In the genomic region with DNA sequence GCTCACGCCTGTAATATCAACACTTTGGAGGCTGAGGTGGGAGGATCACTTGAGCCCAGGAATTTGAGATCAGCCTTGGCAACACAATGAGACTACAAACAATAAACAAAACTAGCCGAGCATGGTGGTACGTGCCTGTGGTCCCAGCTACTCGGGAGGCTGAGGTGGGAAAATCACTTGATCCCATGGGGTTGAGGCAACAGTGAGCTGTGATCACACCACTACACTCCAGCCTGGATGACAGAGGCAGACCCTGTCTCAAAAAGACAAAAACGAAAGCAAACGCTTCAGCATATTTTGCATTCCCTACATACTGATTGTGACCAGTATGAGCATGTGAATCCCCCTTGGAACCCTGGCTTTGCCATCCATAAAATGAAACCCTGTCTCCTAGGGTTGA, we compare ENCODE assay signal across 20 cellular contexts. TPM values are rescaled to one million over a fixed set of nuclear protein-coding genes. Genes with fewer than 3 reads are reported as not detected.
A peak's percentile ranks its signal among the peaks of the same experiment; 100 is the strongest.
DNase-seq lines count a peak whose midpoint lies in the region; TF ChIP-seq lines count a peak whose summit lies in the region.
"Had no signal": no experiment of that assay in that cellular context is flagged by ENCODE, and none has a peak within 500 bp of the region (broad histone marks: within the 10 kb centered on the region; RNA-seq: fewer than 3 reads in every experiment).

No MANE protein-coding gene starts in this region.

- 0 out of 2 replicates have a peak, but pooled peaks cover 5% of the 10 kb centered on the region for H3K9me3 ChIP-seq in SJSA1 (replicated peaks)
- H3K9me3 ChIP-seq in endodermal cell (ENCODE audit: control insufficient read depth, low read length), result peaks cover 10% of the 10 kb centered on the region
- H3K9me3 ChIP-seq: body of pancreas, thyroid gland had no signal

- 87 to 100% methylated on average over 1 to 6 of the region's 6 CpGs for WGBS in endodermal cell (ENCODE audit: insufficient coverage in 1 of 2, insufficient read length in 1 of 2), 2 experiments

- H3K36me3 Mint-ChIP-seq in endodermal cell (ENCODE audit: low read depth), result peaks cover 2% of the 10 kb centered on the region
- peaks cover 8% of the 10 kb centered on the region for H3K36me3 Mint-ChIP-seq in mesothelial cell of epicardium

- H3K9me3 Mint-ChIP-seq in endodermal cell (peaks cover 15% of the 10 kb centered on the region), mesothelial cell of epicardium (peaks cover 10% of the 10 kb centered on the region)

- H3K27me3 ChIP-seq in SJSA1 (replicated peaks) (no peaks in the 10 kb centered on the region), endodermal cell (ENCODE audit: control insufficient read depth, insufficient read depth, low read length, poor library complexity, severe bottlenecking) (no peaks in the 10 kb centered on the region)
- H3K27me3 ChIP-seq: body of pancreas, foreskin keratinocyte, thyroid gland had no signal

- H3K9ac ChIP-seq in endodermal cell (ENCODE audit: extremely low read depth, low read length, poor library complexity, severe bottlenecking), result no peak overlapping the region

- no peaks in the 10 kb centered on the region; the same call in 1 of the 2 replicates for H3K36me3 ChIP-seq in SJSA1
- H3K36me3 ChIP-seq in endodermal cell (ENCODE audit: control insufficient read depth, insufficient read depth, low read length), result no peaks in the 10 kb centered on the region
- H3K36me3 ChIP-seq: thyroid gland had no signal

- no peak overlapping the region for H3K4me3 Mint-ChIP-seq in endodermal cell
- H3K4me3 Mint-ChIP-seq in mesothelial cell of epicardium, result no peak overlapping the region
- H3K4me3 Mint-ChIP-seq: GM23338, T-cell had no signal

- H3K4me1 Mint-ChIP-seq in endodermal cell, result peaks cover 18% of the 10 kb centered on the region
- H3K4me1 Mint-ChIP-seq in mesothelial cell of epicardium, result peaks cover 33% of the 10 kb centered on the region

- H3K4me1 ChIP-seq in SJSA1 (replicated peaks), result peaks cover 18% of the 10 kb centered on the region
- no peaks in the 10 kb centered on the region for H3K4me1 ChIP-seq in endodermal cell (ENCODE audit: control insufficient read depth, insufficient read depth, low read length)
- H3K4me1 ChIP-seq: body of pancreas, thyroid gland had no signal

- H3K27ac ChIP-seq in SJSA1 (peak overlapping the region; percentile 81), endodermal cell (ENCODE audit: low read depth, low read length) (no peak overlapping the region)
- H3K27ac ChIP-seq: body of pancreas, foreskin keratinocyte, thyroid gland had no signal

- H3K4me3 ChIP-seq in SJSA1, result no peak overlapping the region
- no peak overlapping the region for H3K4me3 ChIP-seq in endodermal cell (ENCODE audit: low read length)
- H3K4me3 ChIP-seq: body of pancreas, GM23338, thyroid gland had no signal

- TF ChIP-seq CTCF in endodermal cell (conservative IDR thresholded peaks at IDR 0.05) (no peak), mesothelial cell of epicardium (IDR thresholded peaks at IDR 0.05; ENCODE audit: unreplicated experiment) (no peak)

- DNase-seq in SJSA1 (ENCODE audit: low read depth in 1 of 2, low spot score in 2 of 2), result peak; percentile 78 to 83
- DNase-seq in endodermal cell, result peak; percentile 58
- no peak for DNase-seq in mesothelial cell of epicardium (ENCODE audit: low spot score in 2 of 2, unreplicated experiment in 2 of 2)
- DNase-seq in activated naive CD4-positive, alpha-beta T cell treated with anti-CD3 and anti-CD28 coated beads, Interleukin-2, amount 50 U/mL, for 16 hours, result no peak
- DNase-seq in activated T-cell treated with anti-CD3 and anti-CD28 coated beads, Interleukin-2, amount 50 U/mL, for 1 hour, result no peak
- DNase-seq in activated effector memory CD4-positive, alpha-beta T cell treated with Interleukin-2 at 50 U/mL for 16 hours, result no peak
- DNase-seq in NCI-H69 (lab: John Stamatoyannopoulos, UW), result no peak
- DNase-seq: activated CD4-positive, alpha-beta T cell treated with anti-CD3 and anti-CD28 coated beads, Interleukin-2, amount 50 U/mL, for 1 hour; activated naive CD4-positive, alpha-beta T cell treated with Interleukin-2 at 50 U/mL for 16 hours; body of pancreas; cortex of kidney; foreskin keratinocyte; Kasumi-1; left colon; NCI-H1092 treated with DMSO at 0.1 percent for 48 hours; NCI-H524; stimulated activated naive CD4-positive, alpha-beta T cell; T-cell; thyroid gland had no signal

- H3K27me3 Mint-ChIP-seq in endodermal cell (ENCODE audit: insufficient read depth) (peaks cover 3% of the 10 kb centered on the region), mesothelial cell of epicardium (ENCODE audit: low read depth) (no peaks in the 10 kb centered on the region)
- H3K27me3 Mint-ChIP-seq: T-cell had no signal

- H3K27ac Mint-ChIP-seq in endodermal cell (no peak overlapping the region), mesothelial cell of epicardium (peak overlapping the region; percentile 95)
- H3K27ac Mint-ChIP-seq: T-cell had no signal

RNA-seq across cellular contexts. Expression of a gene that starts 33.9 kb away (rescaled TPM):
- 3.9 and 4.5 TPM in 2 replicates for total RNA-seq in SJSA1 (2014; rRNA removed; shearing (Covaris generic))
- total RNA-seq in endodermal cell (10 to 100 TPM in 1 of 2 donors, 1 to 10 TPM in 1; 4.4 to 17.8 TPM), mesothelial cell of epicardium (46.3 to 49.6 TPM (median 47.8 TPM) in 3 replicates)
- polyA plus RNA-seq in endodermal cell (2013, experiment 1 of 2), result 41.5 TPM
- 44.1 TPM for polyA plus RNA-seq in endodermal cell (2013, experiment 2 of 2)

Comparison
In these comparisons a context has a peak if more than half of its experiments do, and no peak if none do; other contexts are left out.
1. DNase-seq: peak in SJSA1 (2 of 2) and endodermal cell (single experiment); none in mesothelial cell of epicardium (0 of 2), activated naive CD4-positive, alpha-beta T cell treated with anti-CD3 and anti-CD28 coated beads, Interleukin-2, amount 50 U/mL, for 16 hours (single experiment), activated T-cell treated with anti-CD3 and anti-CD28 coated beads, Interleukin-2, amount 50 U/mL, for 1 hour (single experiment), activated effector memory CD4-positive, alpha-beta T cell treated with Interleukin-2 at 50 U/mL for 16 hours (single experiment) and NCI-H69 (single experiment).